ENCODE assay signal across 1 cellular context in the genomic region with DNA sequence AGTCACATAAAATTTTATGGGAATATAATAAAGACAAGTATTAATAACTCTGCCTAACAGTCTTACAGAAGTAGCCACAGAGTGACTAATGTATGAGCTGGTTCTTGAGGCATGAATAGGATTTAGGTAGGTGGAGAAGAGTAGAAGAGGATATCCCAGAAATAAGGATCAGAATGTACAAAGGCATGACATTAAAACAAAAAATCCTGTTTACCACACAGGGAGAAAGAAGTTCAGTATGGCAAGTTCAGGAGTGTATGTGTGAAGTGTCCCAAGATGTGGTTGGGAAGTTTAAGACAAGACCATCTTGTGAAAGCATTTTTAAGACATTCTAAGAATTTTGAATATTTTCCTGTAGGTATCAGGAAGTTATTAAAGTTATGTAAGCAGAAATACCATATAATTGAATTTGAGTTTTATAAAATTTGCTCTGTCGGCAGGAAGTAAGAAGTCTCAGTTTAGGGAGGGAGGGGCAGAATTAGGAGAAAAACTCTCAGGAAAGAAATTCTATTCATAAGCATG.
TF ChIP-seq lines count a peak whose summit lies in the region.

No MANE protein-coding gene starts in this region.

TF ChIP-seq in K562, 482 proteins besides CTCF, POLR2A, EP300 and RAD21 (continued from another document):
- TF ChIP-seq, protein P1, sequence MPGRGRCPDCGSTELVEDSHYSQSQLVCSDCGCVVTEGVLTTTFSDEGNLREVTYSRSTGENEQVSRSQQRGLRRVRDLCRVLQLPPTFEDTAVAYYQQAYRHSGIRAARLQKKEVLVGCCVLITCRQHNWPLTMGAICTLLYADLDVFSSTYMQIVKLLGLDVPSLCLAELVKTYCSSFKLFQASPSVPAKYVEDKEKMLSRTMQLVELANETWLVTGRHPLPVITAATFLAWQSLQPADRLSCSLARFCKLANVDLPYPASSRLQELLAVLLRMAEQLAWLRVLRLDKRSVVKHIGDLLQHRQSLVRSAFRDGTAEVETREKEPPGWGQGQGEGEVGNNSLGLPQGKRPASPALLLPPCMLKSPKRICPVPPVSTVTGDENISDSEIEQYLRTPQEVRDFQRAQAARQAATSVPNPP (IDR thresholded peaks at IDR 0.05; ENCODE audit: borderline replicate concordance, insufficient read depth, insufficient read length) = no peak
- TF ChIP-seq BDP1 (IDR thresholded peaks at IDR 0.05; ENCODE audit: insufficient read depth, insufficient read length) (no peak), ZNF316 (IDR thresholded peaks at IDR 0.05) (peak; percentile 65), KLF13 (tag; IDR thresholded peaks at IDR 0.05; ENCODE audit: borderline replicate concordance, low read depth) (no peak), MEF2A (IDR thresholded peaks at IDR 0.05; ENCODE audit: control insufficient read depth, low read depth, low read length) (no peak), HNRNPL (IDR thresholded peaks at IDR 0.05; ENCODE audit: low read depth, low read length) (no peak), CHCHD3 (CRISPR knock-in tag; IDR thresholded peaks at IDR 0.05) (no peak), SNIP1 (IDR thresholded peaks at IDR 0.05; ENCODE audit: low read depth) (no peak), ZC3H8 (IDR thresholded peaks at IDR 0.05) (no peak), SIRT6 (IDR thresholded peaks at IDR 0.05; ENCODE audit: low read depth, low read length) (no peak), CBX8 (IDR thresholded peaks at IDR 0.05; ENCODE audit: borderline replicate concordance, extremely low read depth, low read depth, low read length, poor library complexity, severe bottlenecking) (no peak), ETS2 (tag; IDR thresholded peaks at IDR 0.05; ENCODE audit: borderline replicate concordance, poor library complexity, severe bottlenecking) (no peak), ETV5 (CRISPR knock-in tag; IDR thresholded peaks at IDR 0.05; ENCODE audit: low read depth) (no peak)
- TF ChIP-seq, protein P2, sequence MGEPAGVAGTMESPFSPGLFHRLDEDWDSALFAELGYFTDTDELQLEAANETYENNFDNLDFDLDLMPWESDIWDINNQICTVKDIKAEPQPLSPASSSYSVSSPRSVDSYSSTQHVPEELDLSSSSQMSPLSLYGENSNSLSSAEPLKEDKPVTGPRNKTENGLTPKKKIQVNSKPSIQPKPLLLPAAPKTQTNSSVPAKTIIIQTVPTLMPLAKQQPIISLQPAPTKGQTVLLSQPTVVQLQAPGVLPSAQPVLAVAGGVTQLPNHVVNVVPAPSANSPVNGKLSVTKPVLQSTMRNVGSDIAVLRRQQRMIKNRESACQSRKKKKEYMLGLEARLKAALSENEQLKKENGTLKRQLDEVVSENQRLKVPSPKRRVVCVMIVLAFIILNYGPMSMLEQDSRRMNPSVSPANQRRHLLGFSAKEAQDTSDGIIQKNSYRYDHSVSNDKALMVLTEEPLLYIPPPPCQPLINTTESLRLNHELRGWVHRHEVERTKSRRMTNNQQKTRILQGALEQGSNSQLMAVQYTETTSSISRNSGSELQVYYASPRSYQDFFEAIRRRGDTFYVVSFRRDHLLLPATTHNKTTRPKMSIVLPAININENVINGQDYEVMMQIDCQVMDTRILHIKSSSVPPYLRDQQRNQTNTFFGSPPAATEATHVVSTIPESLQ (CRISPR knock-in tag; IDR thresholded peaks at IDR 0.05) = no peak
- TF ChIP-seq, protein P3, sequence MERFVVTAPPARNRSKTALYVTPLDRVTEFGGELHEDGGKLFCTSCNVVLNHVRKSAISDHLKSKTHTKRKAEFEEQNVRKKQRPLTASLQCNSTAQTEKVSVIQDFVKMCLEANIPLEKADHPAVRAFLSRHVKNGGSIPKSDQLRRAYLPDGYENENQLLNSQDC (CRISPR knock-in tag; IDR thresholded peaks at IDR 0.05) = no peak
- TF ChIP-seq, protein P4, sequence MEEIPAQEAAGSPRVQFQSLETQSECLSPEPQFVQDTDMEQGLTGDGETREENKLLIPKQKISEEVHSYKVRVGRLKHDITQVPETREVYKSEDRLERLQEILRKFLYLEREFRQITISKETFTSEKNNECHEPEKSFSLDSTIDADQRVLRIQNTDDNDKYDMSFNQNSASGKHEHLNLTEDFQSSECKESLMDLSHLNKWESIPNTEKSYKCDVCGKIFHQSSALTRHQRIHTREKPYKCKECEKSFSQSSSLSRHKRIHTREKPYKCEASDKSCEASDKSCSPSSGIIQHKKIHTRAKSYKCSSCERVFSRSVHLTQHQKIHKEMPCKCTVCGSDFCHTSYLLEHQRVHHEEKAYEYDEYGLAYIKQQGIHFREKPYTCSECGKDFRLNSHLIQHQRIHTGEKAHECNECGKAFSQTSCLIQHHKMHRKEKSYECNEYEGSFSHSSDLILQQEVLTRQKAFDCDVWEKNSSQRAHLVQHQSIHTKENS (CRISPR knock-in tag; IDR thresholded peaks at IDR 0.05) = no peak
TF ChIP-seq in K562: peak in this region for 3.
